Comparison of ENCODE assay signal across 1 cellular context in genomic region chr1:77219166-77219887, GRCh38.
TF ChIP-seq lines count a peak whose summit lies in the region.

Gene PIGK, minus strand, starts transcription at chr1:77219430. Its CDS starts 28 bp downstream, at chr1:77219402.

TF ChIP-seq in K562, 482 proteins besides CTCF, POLR2A, EP300 and RAD21 (continued from another document and continues in another):
- TF ChIP-seq UBTF (IDR thresholded peaks at IDR 0.05; ENCODE audit: borderline replicate concordance in 1 of 2, low read depth in 2 of 2, low read length in 2 of 2) (peak in 1 of 2 experiments; percentile 21; a peak in 1 of 4 replicates), NFE2 (IDR thresholded peaks at IDR 0.05; ENCODE audit: low read depth) (no peak), NKRF (IDR thresholded peaks at IDR 0.05; ENCODE audit: borderline replicate concordance) (peak; percentile 63; the same call in 1 of the 2 replicates), FOXA1 (IDR thresholded peaks at IDR 0.05; ENCODE audit: borderline replicate concordance) (no peak), CCNT2 (IDR thresholded peaks at IDR 0.05; ENCODE audit: borderline replicate concordance, extremely low read depth, insufficient read length, low read depth, low read length) (no peak), POU5F1 (IDR thresholded peaks at IDR 0.05; ENCODE audit: borderline replicate concordance, low read depth, low read length, partially characterized antibody) (no peak), CC2D1A (IDR thresholded peaks at IDR 0.05) (no peak), E4F1 (CRISPR knock-in tag; IDR thresholded peaks at IDR 0.05; ENCODE audit: borderline replicate concordance) (peak; percentile 97), RFX1 (IDR thresholded peaks at IDR 0.05) (peak; percentile 38; the same call in 1 of the 2 replicates), ZNF79 (CRISPR knock-in tag; IDR thresholded peaks at IDR 0.05; ENCODE audit: low read depth) (no peak), SMAD4 (CRISPR knock-in tag; conservative IDR thresholded peaks at IDR 0.05) (no peak), ZNF778 (CRISPR knock-in tag; IDR thresholded peaks at IDR 0.05) (no peak), NFYB (IDR thresholded peaks at IDR 0.05; ENCODE audit: extremely low read depth, insufficient read length) (no peak), EP400 (IDR thresholded peaks at IDR 0.05) (peak; percentile 53; the same call in 1 of the 2 replicates), SAFB (IDR thresholded peaks at IDR 0.05; ENCODE audit: borderline replicate concordance, low read depth, low read length) (no peak), JUND (IDR thresholded peaks at IDR 0.05; ENCODE audit: borderline replicate concordance, low read depth, low read length) (no peak), JUND (tag; IDR thresholded peaks at IDR 0.05; ENCODE audit: borderline replicate concordance, low read depth, low read length) (peak; percentile 31; the same call in 1 of the 3 replicates), CBX3 (IDR thresholded peaks at IDR 0.05; ENCODE audit: borderline replicate concordance in 1 of 2, low read length in 2 of 2) (0 out of 3 replicates have a peak, but pooled peaks of 1 of the 2 experiments have one; percentile 46), SMC3 (conservative IDR thresholded peaks at IDR 0.05; ENCODE audit: insufficient read depth, low read depth, low read length) (no peak), HDAC6 (IDR thresholded peaks at IDR 0.05; ENCODE audit: low read depth, low read length) (no peak), TGIF2 (CRISPR knock-in tag; IDR thresholded peaks at IDR 0.05) (no peak), ZNF12 (CRISPR knock-in tag; IDR thresholded peaks at IDR 0.05) (0 out of 2 replicates have a peak, but pooled peaks have one; percentile 31), ZFX (CRISPR knock-in tag; IDR thresholded peaks at IDR 0.05) (peak; percentile 58; the same call in 1 of the 2 replicates), CXXC5 (CRISPR knock-in tag; IDR thresholded peaks at IDR 0.05) (peak; percentile 78), CTBP1 (IDR thresholded peaks at IDR 0.05; ENCODE audit: borderline replicate concordance) (0 out of 2 replicates have a peak, but pooled peaks have one; percentile 39), SIX5 (IDR thresholded peaks at IDR 0.05; ENCODE audit: borderline replicate concordance in 1 of 2, insufficient read depth in 1 of 2, low read depth in 1 of 2, low read length in 2 of 2) (no peak), ELF4 (CRISPR knock-in tag; IDR thresholded peaks at IDR 0.05) (no peak), ZKSCAN8 (CRISPR knock-in tag; IDR thresholded peaks at IDR 0.05) (no peak), CREM (IDR thresholded peaks at IDR 0.05; ENCODE audit: low read depth) (peak; percentile 66), ZFP1 (CRISPR knock-in tag; IDR thresholded peaks at IDR 0.05) (no peak), KDM1A (IDR thresholded peaks at IDR 0.05) (no peak), MYC (IDR thresholded peaks at IDR 0.05; ENCODE audit: low read depth, low read length) (peak; percentile 57), MYC (CRISPR knock-in tag; IDR thresholded peaks at IDR 0.05; ENCODE audit: borderline replicate concordance, low read depth) (no peak), FOXJ2 (tag; IDR thresholded peaks at IDR 0.05) (peak; percentile 67; the same call in 1 of the 2 replicates), SPI1 (IDR thresholded peaks at IDR 0.05; ENCODE audit: borderline replicate concordance, low read depth, low read length) (no peak), DPF2 (IDR thresholded peaks at IDR 0.05) (no peak), PHB (CRISPR knock-in tag; IDR thresholded peaks at IDR 0.05) (no peak), KDM5B (IDR thresholded peaks at IDR 0.05; ENCODE audit: insufficient replicate concordance, low read depth, low read length) (peak; percentile 90), CGGBP1 (CRISPR knock-in tag; IDR thresholded peaks at IDR 0.05) (no peak)
- TF ChIP-seq, protein P1, sequence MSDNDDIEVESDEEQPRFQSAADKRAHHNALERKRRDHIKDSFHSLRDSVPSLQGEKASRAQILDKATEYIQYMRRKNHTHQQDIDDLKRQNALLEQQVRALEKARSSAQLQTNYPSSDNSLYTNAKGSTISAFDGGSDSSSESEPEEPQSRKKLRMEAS (CRISPR knock-in tag; IDR thresholded peaks at IDR 0.05), result 0 out of 2 replicates have a peak, but pooled peaks have one; percentile 47
- TF ChIP-seq, protein P2, sequence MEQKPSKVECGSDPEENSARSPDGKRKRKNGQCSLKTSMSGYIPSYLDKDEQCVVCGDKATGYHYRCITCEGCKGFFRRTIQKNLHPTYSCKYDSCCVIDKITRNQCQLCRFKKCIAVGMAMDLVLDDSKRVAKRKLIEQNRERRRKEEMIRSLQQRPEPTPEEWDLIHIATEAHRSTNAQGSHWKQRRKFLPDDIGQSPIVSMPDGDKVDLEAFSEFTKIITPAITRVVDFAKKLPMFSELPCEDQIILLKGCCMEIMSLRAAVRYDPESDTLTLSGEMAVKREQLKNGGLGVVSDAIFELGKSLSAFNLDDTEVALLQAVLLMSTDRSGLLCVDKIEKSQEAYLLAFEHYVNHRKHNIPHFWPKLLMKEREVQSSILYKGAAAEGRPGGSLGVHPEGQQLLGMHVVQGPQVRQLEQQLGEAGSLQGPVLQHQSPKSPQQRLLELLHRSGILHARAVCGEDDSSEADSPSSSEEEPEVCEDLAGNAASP (IDR thresholded peaks at IDR 0.05), result no peak
- TF ChIP-seq, protein P3, sequence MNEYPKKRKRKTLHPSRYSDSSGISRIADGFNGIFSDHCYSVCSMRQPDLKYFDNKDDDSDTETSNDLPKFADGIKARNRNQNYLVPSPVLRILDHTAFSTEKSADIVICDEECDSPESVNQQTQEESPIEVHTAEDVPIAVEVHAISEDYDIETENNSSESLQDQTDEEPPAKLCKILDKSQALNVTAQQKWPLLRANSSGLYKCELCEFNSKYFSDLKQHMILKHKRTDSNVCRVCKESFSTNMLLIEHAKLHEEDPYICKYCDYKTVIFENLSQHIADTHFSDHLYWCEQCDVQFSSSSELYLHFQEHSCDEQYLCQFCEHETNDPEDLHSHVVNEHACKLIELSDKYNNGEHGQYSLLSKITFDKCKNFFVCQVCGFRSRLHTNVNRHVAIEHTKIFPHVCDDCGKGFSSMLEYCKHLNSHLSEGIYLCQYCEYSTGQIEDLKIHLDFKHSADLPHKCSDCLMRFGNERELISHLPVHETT (CRISPR knock-in tag; conservative IDR thresholded peaks at IDR 0.05 in 1 of 2, IDR thresholded peaks at IDR 0.05 in 1 of 2), result peak in 1 of 2 experiments; percentile 73; a peak in 1 of 4 replicates
- TF ChIP-seq, protein P4, sequence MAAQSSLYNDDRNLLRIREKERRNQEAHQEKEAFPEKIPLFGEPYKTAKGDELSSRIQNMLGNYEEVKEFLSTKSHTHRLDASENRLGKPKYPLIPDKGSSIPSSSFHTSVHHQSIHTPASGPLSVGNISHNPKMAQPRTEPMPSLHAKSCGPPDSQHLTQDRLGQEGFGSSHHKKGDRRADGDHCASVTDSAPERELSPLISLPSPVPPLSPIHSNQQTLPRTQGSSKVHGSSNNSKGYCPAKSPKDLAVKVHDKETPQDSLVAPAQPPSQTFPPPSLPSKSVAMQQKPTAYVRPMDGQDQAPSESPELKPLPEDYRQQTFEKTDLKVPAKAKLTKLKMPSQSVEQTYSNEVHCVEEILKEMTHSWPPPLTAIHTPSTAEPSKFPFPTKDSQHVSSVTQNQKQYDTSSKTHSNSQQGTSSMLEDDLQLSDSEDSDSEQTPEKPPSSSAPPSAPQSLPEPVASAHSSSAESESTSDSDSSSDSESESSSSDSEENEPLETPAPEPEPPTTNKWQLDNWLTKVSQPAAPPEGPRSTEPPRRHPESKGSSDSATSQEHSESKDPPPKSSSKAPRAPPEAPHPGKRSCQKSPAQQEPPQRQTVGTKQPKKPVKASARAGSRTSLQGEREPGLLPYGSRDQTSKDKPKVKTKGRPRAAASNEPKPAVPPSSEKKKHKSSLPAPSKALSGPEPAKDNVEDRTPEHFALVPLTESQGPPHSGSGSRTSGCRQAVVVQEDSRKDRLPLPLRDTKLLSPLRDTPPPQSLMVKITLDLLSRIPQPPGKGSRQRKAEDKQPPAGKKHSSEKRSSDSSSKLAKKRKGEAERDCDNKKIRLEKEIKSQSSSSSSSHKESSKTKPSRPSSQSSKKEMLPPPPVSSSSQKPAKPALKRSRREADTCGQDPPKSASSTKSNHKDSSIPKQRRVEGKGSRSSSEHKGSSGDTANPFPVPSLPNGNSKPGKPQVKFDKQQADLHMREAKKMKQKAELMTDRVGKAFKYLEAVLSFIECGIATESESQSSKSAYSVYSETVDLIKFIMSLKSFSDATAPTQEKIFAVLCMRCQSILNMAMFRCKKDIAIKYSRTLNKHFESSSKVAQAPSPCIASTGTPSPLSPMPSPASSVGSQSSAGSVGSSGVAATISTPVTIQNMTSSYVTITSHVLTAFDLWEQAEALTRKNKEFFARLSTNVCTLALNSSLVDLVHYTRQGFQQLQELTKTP (IDR thresholded peaks at IDR 0.05; ENCODE audit: low read depth in 1 of 2, partially characterized antibody in 2 of 2), result no peak
- TF ChIP-seq, protein P5, sequence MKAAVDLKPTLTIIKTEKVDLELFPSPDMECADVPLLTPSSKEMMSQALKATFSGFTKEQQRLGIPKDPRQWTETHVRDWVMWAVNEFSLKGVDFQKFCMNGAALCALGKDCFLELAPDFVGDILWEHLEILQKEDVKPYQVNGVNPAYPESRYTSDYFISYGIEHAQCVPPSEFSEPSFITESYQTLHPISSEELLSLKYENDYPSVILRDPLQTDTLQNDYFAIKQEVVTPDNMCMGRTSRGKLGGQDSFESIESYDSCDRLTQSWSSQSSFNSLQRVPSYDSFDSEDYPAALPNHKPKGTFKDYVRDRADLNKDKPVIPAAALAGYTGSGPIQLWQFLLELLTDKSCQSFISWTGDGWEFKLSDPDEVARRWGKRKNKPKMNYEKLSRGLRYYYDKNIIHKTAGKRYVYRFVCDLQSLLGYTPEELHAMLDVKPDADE (conservative IDR thresholded peaks at IDR 0.05; ENCODE audit: control insufficient read depth, low read depth, low read length), result peak; percentile 68
